Comparison of ENCODE assay signal across 1 cellular context in the genomic region with DNA sequence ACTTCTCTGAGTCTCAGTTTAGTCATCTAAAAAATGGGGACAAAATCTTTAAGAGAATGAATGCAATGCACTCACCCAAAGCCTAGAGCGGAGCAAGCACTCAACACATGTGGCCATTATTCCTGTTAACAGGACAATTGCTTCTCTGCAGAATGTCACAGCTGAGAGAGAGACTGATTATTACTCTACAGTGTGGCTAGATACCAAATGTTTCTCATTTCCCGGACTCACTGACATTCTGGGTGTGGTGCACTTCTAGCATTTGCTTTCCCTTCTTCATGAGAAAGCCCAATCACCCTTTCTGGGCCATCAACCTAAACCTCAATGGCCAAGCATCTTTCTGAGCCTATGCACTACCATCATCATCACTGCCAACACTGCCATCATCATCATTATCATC.
TF ChIP-seq lines count a peak whose summit lies in the region.

No MANE protein-coding gene starts in this region.

TF ChIP-seq in H1, 55 proteins besides CTCF, POLR2A, EP300 and RAD21:
- no peak for TF ChIP-seq SRF (IDR thresholded peaks at IDR 0.05; ENCODE audit: low read depth, low read length)
- no peak for TF ChIP-seq RXRA (IDR thresholded peaks at IDR 0.05; ENCODE audit: insufficient read depth, low read depth, low read length)
- TF ChIP-seq BCL11A (IDR thresholded peaks at IDR 0.05; ENCODE audit: low read depth in 2 of 2, low read length in 2 of 2): no peak
- TF ChIP-seq RBBP5 (IDR thresholded peaks at IDR 0.05; ENCODE audit: borderline replicate concordance, low read depth, low read length): no peak
- TF ChIP-seq GTF2F1 (IDR thresholded peaks at IDR 0.05; ENCODE audit: borderline replicate concordance, low read depth, low read length): no peak
TF ChIP-seq in H1: peak in this region for 0.
